Comparison of ENCODE assay signal across 8 cellular contexts in genomic region chr19:49453013-49453756, GRCh38. TPM values are rescaled to one million over a fixed set of nuclear protein-coding genes. Genes with fewer than 3 reads are reported as not detected.
DNase-seq lines count a peak whose midpoint lies in the region; ATAC-seq and TF ChIP-seq lines count a peak whose summit lies in the region.

ALDH16A1 (plus strand) TSS chr19:49453225; CDS start chr19:49453332, 107 bp downstream.

- H3K27ac Mint-ChIP-seq in chondrocyte (ENCODE audit: unreplicated experiment), result peak within 1 kb of the TSS; percentile 100

- DNase-seq in AML-193 (lab: John Stamatoyannopoulos, UW) (peak; percentile 92 to 95), NCI-H510A treated with DMSO at 0.1 percent for 48 hours (lab: John Stamatoyannopoulos, UW) (peak; percentile 95), chondrocyte (ENCODE audit: low spot score) (peak; percentile 99), kidney glomerular epithelial cell (lab: John Stamatoyannopoulos, UW) (peak; percentile 94)
- peak; percentile 96 for DNase-seq in activated CD4-positive, alpha-beta T cell treated with anti-CD3 and anti-CD28 coated beads for 24 hours (ENCODE audit: low read depth in 2 of 2)
- peak; percentile 91 to 95 for DNase-seq in stimulated activated CD4-positive, alpha-beta T cell treated with anti-CD3 and anti-CD28 coated beads, Interleukin-1b, Interleukin-23, amount 100 ng/mL, for 1 hour (ENCODE audit: low read depth in 2 of 2)

- peak within 1 kb of the TSS; percentile 86 for H3K4me3 Mint-ChIP-seq in chondrocyte (ENCODE audit: unreplicated experiment)

- no peaks in the 10 kb centered on the region for H3K27me3 Mint-ChIP-seq in chondrocyte (ENCODE audit: low read depth)

- no peaks in the 10 kb centered on the region for H3K9me3 Mint-ChIP-seq in chondrocyte (ENCODE audit: low read depth)

- ATAC-seq in HG03439 (IDR thresholded peaks at IDR 0.05; ENCODE audit: unreplicated experiment), result peak; percentile 86

- peak; percentile 92 for TF ChIP-seq POLR2A in GM19193 (IDR thresholded peaks at IDR 0.05; ENCODE audit: extremely low read depth, insufficient read depth, insufficient read length)

- no peak for TF ChIP-seq CTCF in chondrocyte (IDR thresholded peaks at IDR 0.05)

- H3K36me3 Mint-ChIP-seq in chondrocyte (ENCODE audit: low read depth), result peaks cover 3% of the 10 kb centered on the region

- peaks cover 31% of the 10 kb centered on the region for H3K4me1 Mint-ChIP-seq in chondrocyte (ENCODE audit: low read depth)

RNA-seq across cellular contexts. Expression of gene ALDH16A1, which starts in this region (rescaled TPM):
- 23.2 to 34.9 TPM (median 24.5 TPM) in 3 replicates for total RNA-seq in chondrocyte

Comparison
In these comparisons a context has a peak if more than half of its experiments do, and no peak if none do; other contexts are left out.
1. Peak in every context shown above with its lines: DNase-seq and ATAC-seq.